ENCODE assay signal across 8 cellular contexts in the genomic region with DNA sequence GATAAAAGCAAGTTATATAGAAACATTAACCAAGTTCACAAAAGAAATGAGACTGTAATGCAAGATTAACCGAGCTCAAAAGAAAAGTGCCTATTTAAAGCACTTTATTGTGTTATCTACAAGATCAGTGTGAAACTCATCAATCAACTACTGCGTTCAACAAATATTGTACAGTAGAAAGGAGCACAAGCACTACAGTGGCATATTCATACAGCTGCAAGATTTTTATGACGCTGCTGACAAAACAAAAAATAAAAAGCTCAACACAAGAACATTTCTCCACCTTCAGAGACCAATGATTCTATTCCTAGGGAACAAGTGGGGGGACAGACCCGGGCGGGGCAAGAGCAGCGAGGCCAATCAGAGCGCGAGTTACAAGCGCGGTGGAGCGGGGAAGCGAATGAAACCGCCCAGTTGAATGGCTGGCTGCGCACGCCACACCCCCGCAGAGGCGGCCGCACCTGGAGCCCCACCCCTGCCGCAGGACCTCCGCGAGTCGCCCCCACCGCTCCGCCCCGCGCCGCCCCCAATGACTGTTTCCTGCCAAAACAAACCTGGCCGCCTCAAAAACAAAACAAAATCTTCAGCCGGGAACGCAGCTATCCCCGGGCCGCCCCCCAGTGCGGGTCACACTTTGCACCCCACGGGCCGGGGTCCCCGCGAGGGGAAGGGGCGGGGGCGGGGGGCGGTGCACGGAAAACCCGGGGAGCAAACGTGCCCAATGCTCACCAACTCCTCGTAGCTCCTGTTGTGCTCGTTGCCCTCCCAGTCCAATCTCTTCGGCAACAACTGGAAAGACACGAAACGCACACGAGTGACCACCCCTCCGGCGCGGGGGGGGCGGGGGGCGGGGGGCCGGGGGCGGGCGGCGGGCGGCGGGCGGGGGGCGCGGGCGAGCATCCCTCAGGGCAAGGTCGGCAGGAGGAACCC. TPM values are rescaled to one million over a fixed set of nuclear protein-coding genes. Genes with fewer than 3 reads are reported as not detected.
DNase-seq lines count a peak whose midpoint lies in the region; ATAC-seq lines count a peak whose summit lies in the region.

No MANE protein-coding gene starts in this region.

- peaks cover 40% of the 10 kb centered on the region for H3K4me1 Mint-ChIP-seq in activated CD8-positive, alpha-beta memory T cell treated with anti-CD3 and anti-CD28 coated beads, Interleukin-2, amount 10 ng/mL, durations not matched to agents 7 days and 5 days
- H3K4me1 Mint-ChIP-seq in effector memory CD8-positive, alpha-beta T cell (ENCODE audit: low read depth in 2 of 2): peaks cover 33 to 47% of the 10 kb centered on the region in 2 donors
- peaks cover 40% of the 10 kb centered on the region for H3K4me1 Mint-ChIP-seq in memory B cell

- DNase-seq in COR-L47 (lab: John Stamatoyannopoulos, UW) (peak; percentile 90), HUDEP-2 (lab: John Stamatoyannopoulos, UW; ENCODE audit: unreplicated experiment in 76 of 76) (peak in 75 of 76 experiments; percentile 55 to 97 (median 91)), NOMO-1 treated with DMSO at 0.1 percent for 48 hours (lab: John Stamatoyannopoulos, UW; ENCODE audit: unreplicated experiment) (peak; percentile 82), memory B cell (ENCODE audit: low spot score in 2 of 2) (peak; percentile 96 to 98)
- DNase-seq in activated CD8-positive, alpha-beta memory T cell treated with anti-CD3 and anti-CD28 coated beads, Interleukin-2, amount 10 ng/mL, durations not matched to agents 7 days and 5 days: peak; percentile 95
- DNase-seq in effector memory CD8-positive, alpha-beta T cell: peak; percentile 96 to 97 (median 97)
- DNase-seq in stimulated activated CD4-positive, alpha-beta T cell treated with anti-CD3 and anti-CD28 coated beads, TNF-alpha, amount 100 ng/mL, for 48 hours (ENCODE audit: low read depth in 3 of 3): peak; percentile 88 to 90 (median 90)

- H3K27me3 Mint-ChIP-seq in activated CD8-positive, alpha-beta memory T cell treated with anti-CD3 and anti-CD28 coated beads, Interleukin-2, amount 10 ng/mL, durations not matched to agents 7 days and 5 days: no peaks in the 10 kb centered on the region
- H3K27me3 Mint-ChIP-seq in effector memory CD8-positive, alpha-beta T cell: no peaks in the 10 kb centered on the region
- H3K27me3 Mint-ChIP-seq in memory B cell: no peaks in the 10 kb centered on the region

- CTCF ChIA-PET in activated CD8-positive, alpha-beta memory T cell treated with anti-CD3 and anti-CD28 coated beads, Interleukin-2, amount 10 ng/mL, durations not matched to agents 7 days and 5 days (lab: Charles Lee): interaction anchor here (0.6 to 2.3 kb wide), 5 partner anchors 34 to 75 kb away, joined by 3 to 8 read pairs (median 3); a partner anchor contains a TSS

- ATAC-seq in GM21423 (IDR thresholded peaks at IDR 0.05; ENCODE audit: unreplicated experiment): peak; percentile 79
- peak; percentile 85 for ATAC-seq in activated CD8-positive, alpha-beta memory T cell treated with anti-CD3 and anti-CD28 coated beads, Interleukin-2, amount 10 ng/mL, durations not matched to agents 7 days and 5 days
- peak; percentile 80 for ATAC-seq in effector memory CD8-positive, alpha-beta T cell (replicated peaks)
- ATAC-seq in memory B cell (ENCODE audit: low read depth): peak; percentile 82

- H3K9me3 Mint-ChIP-seq in activated CD8-positive, alpha-beta memory T cell treated with anti-CD3 and anti-CD28 coated beads, Interleukin-2, amount 10 ng/mL, durations not matched to agents 7 days and 5 days (ENCODE audit: low read depth): no peaks in the 10 kb centered on the region
- H3K9me3 Mint-ChIP-seq in effector memory CD8-positive, alpha-beta T cell: no peaks in the 10 kb centered on the region
- no peaks in the 10 kb centered on the region for H3K9me3 Mint-ChIP-seq in memory B cell

- H3K4me3 Mint-ChIP-seq in activated CD8-positive, alpha-beta memory T cell treated with anti-CD3 and anti-CD28 coated beads, Interleukin-2, amount 10 ng/mL, durations not matched to agents 7 days and 5 days: peak overlapping the region; percentile 94
- H3K4me3 Mint-ChIP-seq in effector memory CD8-positive, alpha-beta T cell: peak overlapping the region; percentile 82 to 83
- H3K4me3 Mint-ChIP-seq in memory B cell: peak overlapping the region; percentile 88

- peaks cover 29% of the 10 kb centered on the region for H3K36me3 Mint-ChIP-seq in activated CD8-positive, alpha-beta memory T cell treated with anti-CD3 and anti-CD28 coated beads, Interleukin-2, amount 10 ng/mL, durations not matched to agents 7 days and 5 days
- peaks cover 55% of the 10 kb centered on the region for H3K36me3 Mint-ChIP-seq in effector memory CD8-positive, alpha-beta T cell (ENCODE audit: insufficient read depth)
- H3K36me3 Mint-ChIP-seq in memory B cell: peaks cover 11% of the 10 kb centered on the region

- peak overlapping the region; percentile 82 for H3K27ac Mint-ChIP-seq in activated CD8-positive, alpha-beta memory T cell treated with anti-CD3 and anti-CD28 coated beads, Interleukin-2, amount 10 ng/mL, durations not matched to agents 7 days and 5 days
- H3K27ac Mint-ChIP-seq in effector memory CD8-positive, alpha-beta T cell: peak overlapping the region; percentile 83 to 92
- H3K27ac Mint-ChIP-seq in memory B cell: peak overlapping the region; percentile 90

RNA-seq across cellular contexts. Expression of gene BRWD1, which starts 1.1 kb away (rescaled TPM):
- 10 to 100 TPM; 35.0 to 49.5 TPM for total RNA-seq in activated CD8-positive, alpha-beta memory T cell treated with anti-CD3 and anti-CD28 coated beads, Interleukin-2, amount 10 ng/mL, durations not matched to agents 7 days and 5 days

RNA-seq across cellular contexts. Expression of gene HMGN1, which starts 36.5 kb away (rescaled TPM):
- total RNA-seq in activated CD8-positive, alpha-beta memory T cell treated with anti-CD3 and anti-CD28 coated beads, Interleukin-2, amount 10 ng/mL, durations not matched to agents 7 days and 5 days: 100 to 1,000 TPM; 385 to 405 TPM

Comparison
In these comparisons a context has a peak if more than half of its experiments do, and no peak if none do; other contexts are left out.
1. Peak in every context shown above with its lines: DNase-seq and ATAC-seq.